2 cellular contexts compared by ENCODE assay signal in the genomic region with DNA sequence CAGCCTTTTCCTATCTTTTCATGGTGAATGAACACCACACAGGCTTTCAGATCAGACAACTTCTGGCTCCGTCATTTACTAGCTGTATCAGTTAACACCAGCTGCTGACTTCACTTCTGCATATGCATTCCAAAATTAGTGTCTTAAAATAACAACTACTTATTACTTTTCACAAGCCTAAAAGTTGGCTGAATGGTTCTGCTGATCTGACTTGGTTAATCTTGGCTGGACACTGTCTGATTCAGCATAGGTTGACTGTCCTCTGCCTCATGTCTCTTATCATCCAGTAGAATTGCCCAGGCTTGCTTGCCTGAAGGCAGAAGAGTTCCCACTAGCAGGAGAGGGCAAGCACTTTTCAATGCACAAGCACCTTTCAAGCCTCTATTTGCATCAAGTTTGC.
TF ChIP-seq lines count a peak whose summit lies in the region.

No MANE protein-coding gene starts in this region.

TF ChIP-seq in GM23338, 12 proteins besides CTCF, POLR2A, EP300 and RAD21 (continues in another document):
- no peak for TF ChIP-seq ETS1 (IDR thresholded peaks at IDR 0.05)
- no peak for TF ChIP-seq ZNF114 (CRISPR knock-in tag; IDR thresholded peaks at IDR 0.05)
- TF ChIP-seq JUNB (IDR thresholded peaks at IDR 0.05; ENCODE audit: unreplicated experiment) = no peak
- no peak for TF ChIP-seq POLR2AphosphoS5 (IDR thresholded peaks at IDR 0.05; ENCODE audit: low read depth)
- no peak for TF ChIP-seq ZNF331 (CRISPR knock-in tag; IDR thresholded peaks at IDR 0.05; ENCODE audit: low read depth)
- no peak for TF ChIP-seq STAT1 (IDR thresholded peaks at IDR 0.05; ENCODE audit: unreplicated experiment)
- no peak for TF ChIP-seq NANOG (IDR thresholded peaks at IDR 0.05; ENCODE audit: borderline replicate concordance)
- no peak for TF ChIP-seq EZH2 (IDR thresholded peaks at IDR 0.05; ENCODE audit: low read depth, unreplicated experiment)
- TF ChIP-seq ZNF462 (CRISPR knock-in tag; IDR thresholded peaks at IDR 0.05) = no peak
- TF ChIP-seq REST (IDR thresholded peaks at IDR 0.05; ENCODE audit: unreplicated experiment) = no peak

TF ChIP-seq in SK-N-SH, 30 proteins besides CTCF, POLR2A, EP300 and RAD21:
- TF ChIP-seq, protein P1, sequence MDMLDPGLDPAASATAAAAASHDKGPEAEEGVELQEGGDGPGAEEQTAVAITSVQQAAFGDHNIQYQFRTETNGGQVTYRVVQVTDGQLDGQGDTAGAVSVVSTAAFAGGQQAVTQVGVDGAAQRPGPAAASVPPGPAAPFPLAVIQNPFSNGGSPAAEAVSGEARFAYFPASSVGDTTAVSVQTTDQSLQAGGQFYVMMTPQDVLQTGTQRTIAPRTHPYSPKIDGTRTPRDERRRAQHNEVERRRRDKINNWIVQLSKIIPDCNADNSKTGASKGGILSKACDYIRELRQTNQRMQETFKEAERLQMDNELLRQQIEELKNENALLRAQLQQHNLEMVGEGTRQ (IDR thresholded peaks at IDR 0.05; ENCODE audit: borderline replicate concordance, low read depth, low read length) = no peak
- TF ChIP-seq, protein P2, sequence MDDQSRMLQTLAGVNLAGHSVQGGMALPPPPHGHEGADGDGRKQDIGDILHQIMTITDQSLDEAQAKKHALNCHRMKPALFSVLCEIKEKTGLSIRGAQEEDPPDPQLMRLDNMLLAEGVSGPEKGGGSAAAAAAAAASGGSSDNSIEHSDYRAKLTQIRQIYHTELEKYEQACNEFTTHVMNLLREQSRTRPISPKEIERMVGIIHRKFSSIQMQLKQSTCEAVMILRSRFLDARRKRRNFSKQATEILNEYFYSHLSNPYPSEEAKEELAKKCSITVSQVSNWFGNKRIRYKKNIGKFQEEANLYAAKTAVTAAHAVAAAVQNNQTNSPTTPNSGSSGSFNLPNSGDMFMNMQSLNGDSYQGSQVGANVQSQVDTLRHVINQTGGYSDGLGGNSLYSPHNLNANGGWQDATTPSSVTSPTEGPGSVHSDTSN (IDR thresholded peaks at IDR 0.05) = no peak
- TF ChIP-seq ELF1 (IDR thresholded peaks at IDR 0.05) (no peak), REST (IDR thresholded peaks at IDR 0.05; ENCODE audit: low read depth, low read length) (no peak), CHD2 (IDR thresholded peaks at IDR 0.05; ENCODE audit: low read length, partially characterized antibody) (no peak), FOSL2 (IDR thresholded peaks at IDR 0.05; ENCODE audit: borderline replicate concordance, low read depth) (no peak), TCF12 (IDR thresholded peaks at IDR 0.05) (no peak), MXI1 (IDR thresholded peaks at IDR 0.05; ENCODE audit: low read depth, low read length) (no peak), SIN3A (IDR thresholded peaks at IDR 0.05; ENCODE audit: borderline replicate concordance, low read depth, low read length) (no peak), FOXM1 (IDR thresholded peaks at IDR 0.05; ENCODE audit: low read depth) (no peak), NRF1 (IDR thresholded peaks at IDR 0.05; ENCODE audit: low read depth, low read length) (no peak), RFX5 (IDR thresholded peaks at IDR 0.05; ENCODE audit: low read length) (no peak), TAF1 (IDR thresholded peaks at IDR 0.05; ENCODE audit: borderline replicate concordance, low read depth, low read length) (no peak), SMC3 (IDR thresholded peaks at IDR 0.05; ENCODE audit: low read depth, low read length) (no peak), FOXJ3 (CRISPR knock-in tag; IDR thresholded peaks at IDR 0.05) (no peak), GABPA (IDR thresholded peaks at IDR 0.05; ENCODE audit: low read depth) (no peak), MEF2A (IDR thresholded peaks at IDR 0.05; ENCODE audit: borderline replicate concordance, low read depth) (no peak)
- TF ChIP-seq, protein P3, sequence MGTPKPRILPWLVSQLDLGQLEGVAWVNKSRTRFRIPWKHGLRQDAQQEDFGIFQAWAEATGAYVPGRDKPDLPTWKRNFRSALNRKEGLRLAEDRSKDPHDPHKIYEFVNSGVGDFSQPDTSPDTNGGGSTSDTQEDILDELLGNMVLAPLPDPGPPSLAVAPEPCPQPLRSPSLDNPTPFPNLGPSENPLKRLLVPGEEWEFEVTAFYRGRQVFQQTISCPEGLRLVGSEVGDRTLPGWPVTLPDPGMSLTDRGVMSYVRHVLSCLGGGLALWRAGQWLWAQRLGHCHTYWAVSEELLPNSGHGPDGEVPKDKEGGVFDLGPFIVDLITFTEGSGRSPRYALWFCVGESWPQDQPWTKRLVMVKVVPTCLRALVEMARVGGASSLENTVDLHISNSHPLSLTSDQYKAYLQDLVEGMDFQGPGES (IDR thresholded peaks at IDR 0.05; ENCODE audit: low read depth, low read length) = no peak
